8 cellular contexts compared by ENCODE assay signal in the genomic region with DNA sequence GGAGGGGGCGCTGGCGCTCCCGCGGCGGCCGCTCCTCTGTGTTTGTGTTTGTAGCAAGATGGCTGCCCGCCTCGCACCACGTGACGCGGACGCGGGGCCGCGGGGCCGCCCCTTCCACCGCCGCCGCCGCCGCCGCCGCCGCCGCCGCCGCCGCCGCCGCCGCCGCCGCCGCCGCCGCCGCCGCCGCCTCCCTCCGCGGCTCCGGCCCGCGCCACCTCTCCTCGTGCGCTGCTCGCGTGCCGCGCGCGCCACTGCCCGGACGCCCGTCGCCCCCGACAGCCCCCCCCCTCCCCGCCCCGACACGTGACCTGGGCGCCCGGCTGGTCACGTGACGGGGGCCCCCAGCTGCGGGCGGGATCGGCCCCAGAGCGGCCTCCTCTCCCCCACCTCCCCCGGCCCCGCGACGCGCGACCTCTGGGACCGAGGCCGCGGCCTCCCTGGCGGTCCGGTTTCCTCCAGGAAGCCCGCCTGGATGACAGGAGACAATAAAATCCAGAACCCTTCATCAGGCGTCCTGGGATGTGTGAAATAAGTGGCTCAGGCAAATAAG. TPM values are rescaled to one million over a fixed set of nuclear protein-coding genes. Genes with fewer than 3 reads are reported as not detected.
DNase-seq lines count a peak whose midpoint lies in the region; ATAC-seq and TF ChIP-seq lines count a peak whose summit lies in the region.

A gene with protein sequence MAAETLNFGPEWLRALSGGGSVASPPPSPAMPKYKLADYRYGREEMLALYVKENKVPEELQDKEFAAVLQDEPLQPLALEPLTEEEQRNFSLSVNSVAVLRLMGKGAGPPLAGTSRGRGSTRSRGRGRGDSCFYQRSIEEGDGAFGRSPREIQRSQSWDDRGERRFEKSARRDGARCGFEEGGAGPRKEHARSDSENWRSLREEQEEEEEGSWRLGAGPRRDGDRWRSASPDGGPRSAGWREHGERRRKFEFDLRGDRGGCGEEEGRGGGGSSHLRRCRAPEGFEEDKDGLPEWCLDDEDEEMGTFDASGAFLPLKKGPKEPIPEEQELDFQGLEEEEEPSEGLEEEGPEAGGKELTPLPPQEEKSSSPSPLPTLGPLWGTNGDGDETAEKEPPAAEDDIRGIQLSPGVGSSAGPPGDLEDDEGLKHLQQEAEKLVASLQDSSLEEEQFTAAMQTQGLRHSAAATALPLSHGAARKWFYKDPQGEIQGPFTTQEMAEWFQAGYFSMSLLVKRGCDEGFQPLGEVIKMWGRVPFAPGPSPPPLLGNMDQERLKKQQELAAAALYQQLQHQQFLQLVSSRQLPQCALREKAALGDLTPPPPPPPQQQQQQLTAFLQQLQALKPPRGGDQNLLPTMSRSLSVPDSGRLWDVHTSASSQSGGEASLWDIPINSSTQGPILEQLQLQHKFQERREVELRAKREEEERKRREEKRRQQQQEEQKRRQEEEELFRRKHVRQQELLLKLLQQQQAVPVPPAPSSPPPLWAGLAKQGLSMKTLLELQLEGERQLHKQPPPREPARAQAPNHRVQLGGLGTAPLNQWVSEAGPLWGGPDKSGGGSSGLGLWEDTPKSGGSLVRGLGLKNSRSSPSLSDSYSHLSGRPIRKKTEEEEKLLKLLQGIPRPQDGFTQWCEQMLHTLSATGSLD (N-terminal part only) (minus strand): TSS at position 55 of the 550 bp plus-strand sequence. CDS start 6,012 bp downstream, outside the sequence.

- H3K4me3 Mint-ChIP-seq in activated CD4-positive, alpha-beta T cell treated with anti-CD3 and anti-CD28 coated beads, Interleukin-2, amount 10 ng/mL, durations not matched to agents 24 days and 14 days: peak within 1 kb of the TSS; percentile 95

- DNase-seq in NCI-H226: peak; percentile 51
- DNase-seq in activated CD4-positive, alpha-beta T cell treated with anti-CD3 and anti-CD28 coated beads, Interleukin-2, amount 10 ng/mL, durations not matched to agents 24 days and 14 days: peak; percentile 91
- DNase-seq in dermis blood vessel endothelial cell: peak; percentile 75
- DNase-seq in left lung: peak; percentile 72 to 93
- DNase-seq in stimulated activated CD4-positive, alpha-beta T cell treated with anti-CD3 and anti-CD28 coated beads, Interleukin-2, amount 100 ng/mL, for 48 hours: peak; percentile 55 to 60

- H3K27ac ChIP-seq in left lung: peak within 1 kb of the TSS; percentile 62 to 68

- no peaks in the 10 kb centered on the region for H3K9me3 ChIP-seq in left lung

- no peaks in the 10 kb centered on the region for H3K9me3 Mint-ChIP-seq in activated CD4-positive, alpha-beta T cell treated with anti-CD3 and anti-CD28 coated beads, Interleukin-2, amount 10 ng/mL, durations not matched to agents 24 days and 14 days

- H3K27ac Mint-ChIP-seq in activated CD4-positive, alpha-beta T cell treated with anti-CD3 and anti-CD28 coated beads, Interleukin-2, amount 10 ng/mL, durations not matched to agents 24 days and 14 days: peak within 1 kb of the TSS; percentile 96

- no peaks in the 10 kb centered on the region for H3K27me3 ChIP-seq in left lung

- peaks cover 0 to 1% of the 10 kb centered on the region in 2 donors for H3K36me3 ChIP-seq in left lung

- H3K4me3 ChIP-seq in GM08714 (ENCODE audit: low read length): peak within 1 kb of the TSS; percentile 88
- H3K4me3 ChIP-seq in left lung: peak within 1 kb of the TSS; percentile 83 to 93

- no peak for TF ChIP-seq CTCF in left lung (IDR thresholded peaks at IDR 0.05)

- intact Hi-C loops in activated CD4-positive, alpha-beta T cell treated with anti-CD3 and anti-CD28 coated beads, Interleukin-2, amount 10 ng/mL, durations not matched to agents 24 days and 14 days (cut with micrococcal nuclease): loop anchor here (1.0 to 5.0 kb wide), 3 partner anchors 82 to 217 kb away; a partner anchor contains a TSS
- intact Hi-C loops in left lung (cut with DNase I): loop anchor here in 1 of 2 donors (5.0 kb wide), 1 partner anchor 127 kb away; no protein-coding TSS in a partner anchor

- peaks cover 24 to 35% of the 10 kb centered on the region in 2 donors for H3K4me1 ChIP-seq in left lung

- H3K4me1 Mint-ChIP-seq in activated CD4-positive, alpha-beta T cell treated with anti-CD3 and anti-CD28 coated beads, Interleukin-2, amount 10 ng/mL, durations not matched to agents 24 days and 14 days: peaks cover 28% of the 10 kb centered on the region

- peaks cover 14% of the 10 kb centered on the region for H3K27me3 Mint-ChIP-seq in activated CD4-positive, alpha-beta T cell treated with anti-CD3 and anti-CD28 coated beads, Interleukin-2, amount 10 ng/mL, durations not matched to agents 24 days and 14 days

- ATAC-seq in HG02588 (IDR thresholded peaks at IDR 0.05; ENCODE audit: unreplicated experiment) (peak; percentile 58), left lung (peak; percentile 41), HG03460 (IDR thresholded peaks at IDR 0.05; ENCODE audit: unreplicated experiment) (no peak)

- peaks cover 10% of the 10 kb centered on the region for H3K36me3 Mint-ChIP-seq in activated CD4-positive, alpha-beta T cell treated with anti-CD3 and anti-CD28 coated beads, Interleukin-2, amount 10 ng/mL, durations not matched to agents 24 days and 14 days (ENCODE audit: low read depth)

RNA-seq across cellular contexts. Expression of the gene that starts here (rescaled TPM):
- 48.8 and 52.2 TPM in 2 replicates for total RNA-seq in activated CD4-positive, alpha-beta T cell treated with anti-CD3 and anti-CD28 coated beads, Interleukin-2, amount 10 ng/mL, durations not matched to agents 24 days and 14 days
- total RNA-seq in dermis blood vessel endothelial cell (18.0 and 20.8 TPM in 2 replicates), left lung (10 to 100 TPM; 28.3 to 33.0 TPM)
